In genomic region chr6:150145830-150146229, GRCh38 we compare ENCODE assay signal across 18 cellular contexts. TPM values are rescaled to one million over a fixed set of nuclear protein-coding genes. Genes with fewer than 3 reads are reported as not detected.
DNase-seq lines count a peak whose midpoint lies in the region; FAIRE-seq and TF ChIP-seq lines count a peak whose summit lies in the region.
"Had no signal": no experiment of that assay in that cellular context is flagged by ENCODE, and none has a peak within 500 bp of the region (broad histone marks: within the 10 kb centered on the region; RNA-seq: fewer than 3 reads in every experiment).

No MANE protein-coding gene starts in this region.

- peak; percentile 30 to 34 for DNase-seq in AML-193 (lab: John Stamatoyannopoulos, UW)
- peak; percentile 58 for DNase-seq in SW480 (ENCODE audit: low spot score)
- no peak for DNase-seq in keratinocyte (ENCODE audit: low read depth, low spot score)
- no peak for DNase-seq in HFFc6
- no peak for DNase-seq in NCI-H187 treated with DMSO at 0.1 percent for 48 hours (lab: John Stamatoyannopoulos, UW)
- DNase-seq in NCI-H2107 (lab: John Stamatoyannopoulos, UW) = no peak
- DNase-seq in NCI-H1105 (lab: John Stamatoyannopoulos, UW) = no peak
- DNase-seq: activated CD4-positive, alpha-beta T cell treated with anti-CD3 and anti-CD28 coated beads, Interleukin-2, amount 10 ng/mL, durations not matched to agents 7 days and 5 days; amygdala; foreskin fibroblast; NCI-H2029; NCI-H82; retina; stimulated activated CD4-positive, alpha-beta T cell treated with anti-CD3 and anti-CD28 coated beads, Interleukin-4, amount 100 ng/mL, for 4 hours; stimulated activated naive CD4-positive, alpha-beta T cell; T-helper 1 cell had no signal

- peak overlapping the region; percentile 97 for H3K4me2 ChIP-seq in keratinocyte (ENCODE audit: control insufficient read depth, extremely low read depth, insufficient read depth, low read depth, low read length)

- H3K27ac Mint-ChIP-seq in HFFc6 = no peak overlapping the region
- H3K27ac Mint-ChIP-seq: activated CD4-positive, alpha-beta T cell treated with anti-CD3 and anti-CD28 coated beads, Interleukin-2, amount 10 ng/mL, durations not matched to agents 7 days and 5 days had no signal

- H3K4me1 ChIP-seq in keratinocyte (ENCODE audit: control insufficient read depth, extremely low read depth, insufficient read depth, low read length) = peaks cover 46% of the 10 kb centered on the region

- H3K4me1 Mint-ChIP-seq in HFFc6 (ENCODE audit: low read depth) = peaks cover 5% of the 10 kb centered on the region

- H4K20me1 ChIP-seq in keratinocyte (ENCODE audit: control insufficient read depth, extremely low read depth, insufficient read depth, low read length) = no peaks in the 10 kb centered on the region

- no peaks in the 10 kb centered on the region for H3K9me1 ChIP-seq in keratinocyte (ENCODE audit: control insufficient read depth, extremely low read depth, insufficient read depth, low read length)

- H3K9ac ChIP-seq in keratinocyte (ENCODE audit: control insufficient read depth, extremely low read depth, insufficient read depth, low read length) = peak overlapping the region; percentile 77

- peaks cover 0 to 8% of the 10 kb centered on the region in 2 experiments for H3K36me3 ChIP-seq in keratinocyte (ENCODE audit: control insufficient read depth in 2 of 2, extremely low read depth in 1 of 2, insufficient read depth in 2 of 2, low read length in 2 of 2)

- no peak for TF ChIP-seq RAD21 in Ishikawa (IDR thresholded peaks at IDR 0.05; ENCODE audit: low read depth)

- no peak for TF ChIP-seq EP300 in Ishikawa (IDR thresholded peaks at IDR 0.05; ENCODE audit: borderline replicate concordance)

- dilution Hi-C loops in keratinocyte (cut with MboI; ENCODE audit: extremely low pct_ligation_motif_present, low sequenced_read_pairs) = no loop called here

- peak overlapping the region; percentile 88 for H3K27ac ChIP-seq in keratinocyte (ENCODE audit: control insufficient read depth, insufficient read depth, low read length)

- peaks cover 38% of the 10 kb centered on the region for H3K27me3 Mint-ChIP-seq in HFFc6 (ENCODE audit: insufficient read depth)

- peak; percentile 69 for FAIRE-seq in keratinocyte (lab: Jason Lieb, UNC)
- FAIRE-seq: GM19239 had no signal

- H3K27me3 ChIP-seq in keratinocyte (ENCODE audit: control insufficient read depth, extremely low read depth, insufficient read depth, low read length) = no peaks in the 10 kb centered on the region

- TF ChIP-seq CTCF in keratinocyte (optimal IDR thresholded peaks at IDR 0.05 in 1 of 3, IDR thresholded peaks at IDR 0.05 in 1 of 3, conservative IDR thresholded peaks at IDR 0.05 in 1 of 3; ENCODE audit: extremely low read depth in 1 of 3, insufficient read depth in 2 of 3, low read length in 3 of 3) = no peak
- TF ChIP-seq CTCF in HFFc6 (IDR thresholded peaks at IDR 0.05) = no peak

- H3K79me2 ChIP-seq in keratinocyte (ENCODE audit: control insufficient read depth, insufficient read depth, low read length) = peaks cover 67% of the 10 kb centered on the region

- no peaks in the 10 kb centered on the region for H3K36me3 Mint-ChIP-seq in HFFc6 (ENCODE audit: low read depth)

- H3K9me3 Mint-ChIP-seq in HFFc6 = no peaks in the 10 kb centered on the region
- H3K9me3 Mint-ChIP-seq: activated CD4-positive, alpha-beta T cell treated with anti-CD3 and anti-CD28 coated beads, Interleukin-2, amount 10 ng/mL, durations not matched to agents 7 days and 5 days had no signal

- H3K4me3 Mint-ChIP-seq in HFFc6 = no peak overlapping the region
- H3K4me3 Mint-ChIP-seq: activated CD4-positive, alpha-beta T cell treated with anti-CD3 and anti-CD28 coated beads, Interleukin-2, amount 10 ng/mL, durations not matched to agents 7 days and 5 days had no signal

- no peak overlapping the region for H2AFZ ChIP-seq in keratinocyte (ENCODE audit: control insufficient read depth, low read length)

- peak overlapping the region; percentile 84 to 93 (median 84) for H3K4me3 ChIP-seq in keratinocyte (ENCODE audit: control insufficient read depth in 2 of 3, extremely low read depth in 1 of 3, insufficient read depth in 2 of 3, low read depth in 1 of 3, low read length in 3 of 3)

- no peaks in the 10 kb centered on the region for H3K9me3 ChIP-seq in keratinocyte (ENCODE audit: control insufficient read depth, low read depth, low read length)

TF ChIP-seq in Ishikawa, 13 proteins besides CTCF, POLR2A, EP300 and RAD21:
- TF ChIP-seq TEAD4 (IDR thresholded peaks at IDR 0.05) = peak; percentile 66
- TF ChIP-seq, protein P1, sequence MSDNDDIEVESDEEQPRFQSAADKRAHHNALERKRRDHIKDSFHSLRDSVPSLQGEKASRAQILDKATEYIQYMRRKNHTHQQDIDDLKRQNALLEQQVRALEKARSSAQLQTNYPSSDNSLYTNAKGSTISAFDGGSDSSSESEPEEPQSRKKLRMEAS (IDR thresholded peaks at IDR 0.05) = no peak
- no peak for TF ChIP-seq EGR1 (IDR thresholded peaks at IDR 0.05)
- no peak for TF ChIP-seq YY1 (IDR thresholded peaks at IDR 0.05; ENCODE audit: low read depth)
- TF ChIP-seq CEBPB (IDR thresholded peaks at IDR 0.05) = no peak
TF ChIP-seq in Ishikawa: peak in this region for 1.

RNA-seq across cellular contexts. Expression of gene PPP1R14C, which starts 3.0 kb away (rescaled TPM):
- polyA plus RNA-seq in keratinocyte = 35.4 to 50.6 TPM (median 43.7 TPM) in 3 replicates
- 116 TPM for polyA plus RNA-seq in keratinocyte (2011; ENCODE audit: low read depth)
- polyA plus RNA-seq in keratinocyte (2011; cell fraction: cytosol; rRNA removed) = 44.1 and 64.6 TPM in 2 replicates
- 28.6 and 39.7 TPM in 2 replicates for polyA plus RNA-seq in keratinocyte (2011; cell fraction: nucleus; rRNA removed)
- polyA plus RNA-seq in keratinocyte (2012; ENCODE audit: low replicate concordance) = 39.7 and 113 TPM in 2 replicates
- polyA minus RNA-seq in keratinocyte = 6.7 to 26.4 TPM (median 23.0 TPM) in 3 replicates
- 26.1 TPM for polyA minus RNA-seq in keratinocyte (2011; cell fraction: cytosol; rRNA and poly(A)+ RNA removed)
- polyA minus RNA-seq in keratinocyte (2011; cell fraction: nucleus; rRNA and poly(A)+ RNA removed) = 12.0 and 20.9 TPM in 2 replicates
- total RNA-seq in HFFc6 (2021; fragmentation: NEBNext Ultra II Directional; extraction: Animal tissue kit (Norgen Biotek cat#: 25700)) = under 1 TPM in 1 of 6 experiments, not detected in 5; 0.17 TPM
- total RNA-seq: activated CD4-positive, alpha-beta T cell treated with anti-CD3 and anti-CD28 coated beads, Interleukin-2, amount 10 ng/mL, durations not matched to agents 7 days and 5 days had no signal

Comparison
In these comparisons a context has a peak if more than half of its experiments do, and no peak if none do; other contexts are left out.
1. DNase-seq: peak in AML-193 (2 of 2) and SW480 (single experiment); none in keratinocyte (single experiment), HFFc6 (single experiment), NCI-H187 treated with DMSO at 0.1 percent for 48 hours (single experiment), NCI-H2107 (single experiment) and NCI-H1105 (single experiment).